Comparison of ENCODE assay signal across 1 cellular context in genomic region chr20:44393608-44394519, GRCh38.
TF ChIP-seq lines count a peak whose summit lies in the region.

No MANE protein-coding gene starts in this region.

TF ChIP-seq in HepG2, 621 proteins besides CTCF, POLR2A, EP300 and RAD21 (continued from another document and continues in another):
- TF ChIP-seq TFE3 (CRISPR knock-in tag; IDR thresholded peaks at IDR 0.05) (no peak), ATF3 (CRISPR knock-in tag; IDR thresholded peaks at IDR 0.05) (no peak), ZMAT3 (CRISPR knock-in tag; conservative IDR thresholded peaks at IDR 0.05) (no peak), ZNF225 (CRISPR knock-in tag; IDR thresholded peaks at IDR 0.05) (no peak; the same call in 1 of the 2 replicates), ZHX1 (CRISPR knock-in tag; IDR thresholded peaks at IDR 0.05; ENCODE audit: low read depth) (0 out of 2 replicates have a peak, but pooled peaks have one; percentile 4), SP140L (CRISPR knock-in tag; IDR thresholded peaks at IDR 0.05; ENCODE audit: borderline replicate concordance) (no peak), ZFP37 (CRISPR knock-in tag; IDR thresholded peaks at IDR 0.05; ENCODE audit: borderline replicate concordance) (no peak), ZXDC (CRISPR knock-in tag; IDR thresholded peaks at IDR 0.05) (no peak), AHDC1 (CRISPR knock-in tag; IDR thresholded peaks at IDR 0.05; ENCODE audit: borderline replicate concordance) (no peak), ZC3H13 (CRISPR knock-in tag; IDR thresholded peaks at IDR 0.05) (no peak), ZNF335 (CRISPR knock-in tag; IDR thresholded peaks at IDR 0.05) (no peak), ZNF138 (CRISPR knock-in tag; IDR thresholded peaks at IDR 0.05; ENCODE audit: low read depth) (no peak), ZNF616 (CRISPR knock-in tag; IDR thresholded peaks at IDR 0.05; ENCODE audit: low read depth) (no peak), SP5 (CRISPR knock-in tag; IDR thresholded peaks at IDR 0.05; ENCODE audit: borderline replicate concordance, low read depth) (no peak), BORCS8-MEF2B (CRISPR knock-in tag; IDR thresholded peaks at IDR 0.05) (no peak), ZSCAN31 (CRISPR knock-in tag; IDR thresholded peaks at IDR 0.05; ENCODE audit: low read depth) (no peak), ZNF512 (CRISPR knock-in tag; IDR thresholded peaks at IDR 0.05) (no peak), RCOR2 (CRISPR knock-in tag; IDR thresholded peaks at IDR 0.05) (no peak), ZNF652 (CRISPR knock-in tag; IDR thresholded peaks at IDR 0.05; ENCODE audit: borderline replicate concordance, low read depth) (no peak), PAF1 (CRISPR knock-in tag; IDR thresholded peaks at IDR 0.05) (no peak), SIN3B (IDR thresholded peaks at IDR 0.05; ENCODE audit: low read length) (no peak; the same call in 1 of the 2 replicates), ZBTB33 (CRISPR knock-in tag; IDR thresholded peaks at IDR 0.05) (0 out of 2 replicates have a peak, but pooled peaks have one; percentile 24), ZNF720 (CRISPR knock-in tag; IDR thresholded peaks at IDR 0.05) (0 out of 2 replicates have a peak, but pooled peaks have one; percentile 53), DNMT3B (CRISPR knock-in tag; conservative IDR thresholded peaks at IDR 0.05) (no peak), RAD51 (IDR thresholded peaks at IDR 0.05; ENCODE audit: borderline replicate concordance) (no peak), ZNF367 (CRISPR knock-in tag; IDR thresholded peaks at IDR 0.05; ENCODE audit: borderline replicate concordance) (no peak), ZSCAN25 (CRISPR knock-in tag; IDR thresholded peaks at IDR 0.05) (no peak), THYN1 (CRISPR knock-in tag; IDR thresholded peaks at IDR 0.05; ENCODE audit: borderline replicate concordance, low read depth) (no peak; the same call in 1 of the 2 replicates), U2AF1 (optimal IDR thresholded peaks at IDR 0.05; ENCODE audit: low read depth, low read length) (no peak), ZNF558 (CRISPR knock-in tag; IDR thresholded peaks at IDR 0.05; ENCODE audit: borderline replicate concordance) (no peak; the same call in 1 of the 2 replicates), NFE2 (CRISPR knock-in tag; IDR thresholded peaks at IDR 0.05) (no peak), FLYWCH1 (CRISPR knock-in tag; IDR thresholded peaks at IDR 0.05) (no peak), MZF1 (CRISPR knock-in tag; IDR thresholded peaks at IDR 0.05; ENCODE audit: borderline replicate concordance) (no peak), TBL1XR1 (IDR thresholded peaks at IDR 0.05; ENCODE audit: borderline replicate concordance, low read length, partially characterized antibody) (no peak), UBTF (CRISPR knock-in tag; IDR thresholded peaks at IDR 0.05) (no peak), NFIB (CRISPR knock-in tag; IDR thresholded peaks at IDR 0.05; ENCODE audit: borderline replicate concordance) (no peak), CC2D1A (CRISPR knock-in tag; IDR thresholded peaks at IDR 0.05) (no peak; the same call in 1 of the 2 replicates), XRCC5 (optimal IDR thresholded peaks at IDR 0.05; ENCODE audit: low read length) (no peak), FOSL1 (CRISPR knock-in tag; IDR thresholded peaks at IDR 0.05; ENCODE audit: borderline replicate concordance) (no peak), ISX (CRISPR knock-in tag; conservative IDR thresholded peaks at IDR 0.05) (no peak), ZNF44 (CRISPR knock-in tag; IDR thresholded peaks at IDR 0.05) (peak; percentile 93; the same call in 1 of the 2 replicates), ZNF350 (CRISPR knock-in tag; IDR thresholded peaks at IDR 0.05; ENCODE audit: borderline replicate concordance, low read depth) (peak; percentile 4; the same call in 1 of the 2 replicates)
